ENCODE assay signal across 1 cellular context in genomic region chr6:150252714-150253444, GRCh38.
TF ChIP-seq lines count a peak whose summit lies in the region.

No MANE protein-coding gene starts in this region.

TF ChIP-seq in K562, 482 proteins besides CTCF, POLR2A, EP300 and RAD21 (continued from another document and continues in another):
- TF ChIP-seq, protein P1, sequence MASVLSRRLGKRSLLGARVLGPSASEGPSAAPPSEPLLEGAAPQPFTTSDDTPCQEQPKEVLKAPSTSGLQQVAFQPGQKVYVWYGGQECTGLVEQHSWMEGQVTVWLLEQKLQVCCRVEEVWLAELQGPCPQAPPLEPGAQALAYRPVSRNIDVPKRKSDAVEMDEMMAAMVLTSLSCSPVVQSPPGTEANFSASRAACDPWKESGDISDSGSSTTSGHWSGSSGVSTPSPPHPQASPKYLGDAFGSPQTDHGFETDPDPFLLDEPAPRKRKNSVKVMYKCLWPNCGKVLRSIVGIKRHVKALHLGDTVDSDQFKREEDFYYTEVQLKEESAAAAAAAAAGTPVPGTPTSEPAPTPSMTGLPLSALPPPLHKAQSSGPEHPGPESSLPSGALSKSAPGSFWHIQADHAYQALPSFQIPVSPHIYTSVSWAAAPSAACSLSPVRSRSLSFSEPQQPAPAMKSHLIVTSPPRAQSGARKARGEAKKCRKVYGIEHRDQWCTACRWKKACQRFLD (CRISPR knock-in tag; IDR thresholded peaks at IDR 0.05): peak; percentile 61; the same call in 1 of the 2 replicates
- TF ChIP-seq CBFA2T2 (conservative IDR thresholded peaks at IDR 0.05): 0 out of 2 replicates have a peak, but pooled peaks have one; percentile 24
- no peak for TF ChIP-seq NR2C2 (CRISPR knock-in tag; IDR thresholded peaks at IDR 0.05)
- peak; percentile 45; the same call in 1 of the 2 replicates for TF ChIP-seq NR2C2 (tag; IDR thresholded peaks at IDR 0.05)
- TF ChIP-seq ESRRB (CRISPR knock-in tag; IDR thresholded peaks at IDR 0.05; ENCODE audit: borderline replicate concordance): no peak
- peak; percentile 97 for TF ChIP-seq FOSL1 (tag; conservative IDR thresholded peaks at IDR 0.05)
- peak in 1 of 2 experiments; percentile 57; a peak in 1 of 4 replicates for TF ChIP-seq RCOR1 (IDR thresholded peaks at IDR 0.05; ENCODE audit: borderline replicate concordance in 1 of 2, low read depth in 2 of 2, low read length in 2 of 2)
- TF ChIP-seq MCM7 (IDR thresholded peaks at IDR 0.05): no peak
- TF ChIP-seq JUN (IDR thresholded peaks at IDR 0.05; ENCODE audit: borderline replicate concordance, low read depth, low read length): peak; percentile 90
- TF ChIP-seq JUN (CRISPR knock-in tag; IDR thresholded peaks at IDR 0.05; ENCODE audit: borderline replicate concordance): no peak
- TF ChIP-seq ZBTB40 (IDR thresholded peaks at IDR 0.05): 0 out of 2 replicates have a peak, but pooled peaks have one; percentile 8
- TF ChIP-seq ZBTB40 (CRISPR knock-in tag; IDR thresholded peaks at IDR 0.05): no peak
- TF ChIP-seq, protein P2, sequence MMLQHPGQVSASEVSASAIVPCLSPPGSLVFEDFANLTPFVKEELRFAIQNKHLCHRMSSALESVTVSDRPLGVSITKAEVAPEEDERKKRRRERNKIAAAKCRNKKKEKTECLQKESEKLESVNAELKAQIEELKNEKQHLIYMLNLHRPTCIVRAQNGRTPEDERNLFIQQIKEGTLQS (IDR thresholded peaks at IDR 0.05): peak; percentile 92
- TF ChIP-seq, protein P2 (CRISPR knock-in tag; conservative IDR thresholded peaks at IDR 0.05): no peak
- TF ChIP-seq GABPB2 (CRISPR knock-in tag; conservative IDR thresholded peaks at IDR 0.05): no peak
- TF ChIP-seq, protein P3, sequence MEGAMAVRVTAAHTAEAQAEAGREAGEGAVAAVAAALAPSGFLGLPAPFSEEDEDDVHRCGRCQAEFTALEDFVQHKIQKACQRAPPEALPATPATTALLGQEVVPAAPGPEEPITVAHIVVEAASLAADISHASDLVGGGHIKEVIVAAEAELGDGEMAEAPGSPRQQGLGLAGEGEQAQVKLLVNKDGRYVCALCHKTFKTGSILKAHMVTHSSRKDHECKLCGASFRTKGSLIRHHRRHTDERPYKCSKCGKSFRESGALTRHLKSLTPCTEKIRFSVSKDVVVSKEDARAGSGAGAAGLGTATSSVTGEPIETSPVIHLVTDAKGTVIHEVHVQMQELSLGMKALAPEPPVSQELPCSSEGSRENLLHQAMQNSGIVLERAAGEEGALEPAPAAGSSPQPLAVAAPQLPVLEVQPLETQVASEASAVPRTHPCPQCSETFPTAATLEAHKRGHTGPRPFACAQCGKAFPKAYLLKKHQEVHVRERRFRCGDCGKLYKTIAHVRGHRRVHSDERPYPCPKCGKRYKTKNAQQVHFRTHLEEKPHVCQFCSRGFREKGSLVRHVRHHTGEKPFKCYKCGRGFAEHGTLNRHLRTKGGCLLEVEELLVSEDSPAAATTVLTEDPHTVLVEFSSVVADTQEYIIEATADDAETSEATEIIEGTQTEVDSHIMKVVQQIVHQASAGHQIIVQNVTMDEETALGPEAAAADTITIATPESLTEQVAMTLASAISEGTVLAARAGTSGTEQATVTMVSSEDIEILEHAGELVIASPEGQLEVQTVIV (CRISPR knock-in tag; IDR thresholded peaks at IDR 0.05; ENCODE audit: borderline replicate concordance): no peak
- no peak for TF ChIP-seq THRB (CRISPR knock-in tag; conservative IDR thresholded peaks at IDR 0.05)
- peak; percentile 38; the same call in 1 of the 2 replicates for TF ChIP-seq STAT5A (IDR thresholded peaks at IDR 0.05; ENCODE audit: borderline replicate concordance, low read length)
- no peak for TF ChIP-seq CBX5 (IDR thresholded peaks at IDR 0.05; ENCODE audit: borderline replicate concordance, low read depth)
- peak; percentile 65; the same call in 1 of the 2 replicates for TF ChIP-seq TEAD4 (IDR thresholded peaks at IDR 0.05; ENCODE audit: low read length)
- no peak for TF ChIP-seq TEAD4 (CRISPR knock-in tag; IDR thresholded peaks at IDR 0.05; ENCODE audit: borderline replicate concordance)
- peak; percentile 96 for TF ChIP-seq JUND (IDR thresholded peaks at IDR 0.05; ENCODE audit: borderline replicate concordance, low read depth, low read length)
- TF ChIP-seq JUND (tag; IDR thresholded peaks at IDR 0.05; ENCODE audit: borderline replicate concordance, low read depth, low read length): peak; percentile 97; the same call in 2 of the 3 replicates
- TF ChIP-seq ZNF134 (CRISPR knock-in tag; conservative IDR thresholded peaks at IDR 0.05): no peak
- TF ChIP-seq MAX (CRISPR knock-in tag; IDR thresholded peaks at IDR 0.05): no peak
- TF ChIP-seq ARID4B (CRISPR knock-in tag; IDR thresholded peaks at IDR 0.05): no peak
- TF ChIP-seq, protein P4, sequence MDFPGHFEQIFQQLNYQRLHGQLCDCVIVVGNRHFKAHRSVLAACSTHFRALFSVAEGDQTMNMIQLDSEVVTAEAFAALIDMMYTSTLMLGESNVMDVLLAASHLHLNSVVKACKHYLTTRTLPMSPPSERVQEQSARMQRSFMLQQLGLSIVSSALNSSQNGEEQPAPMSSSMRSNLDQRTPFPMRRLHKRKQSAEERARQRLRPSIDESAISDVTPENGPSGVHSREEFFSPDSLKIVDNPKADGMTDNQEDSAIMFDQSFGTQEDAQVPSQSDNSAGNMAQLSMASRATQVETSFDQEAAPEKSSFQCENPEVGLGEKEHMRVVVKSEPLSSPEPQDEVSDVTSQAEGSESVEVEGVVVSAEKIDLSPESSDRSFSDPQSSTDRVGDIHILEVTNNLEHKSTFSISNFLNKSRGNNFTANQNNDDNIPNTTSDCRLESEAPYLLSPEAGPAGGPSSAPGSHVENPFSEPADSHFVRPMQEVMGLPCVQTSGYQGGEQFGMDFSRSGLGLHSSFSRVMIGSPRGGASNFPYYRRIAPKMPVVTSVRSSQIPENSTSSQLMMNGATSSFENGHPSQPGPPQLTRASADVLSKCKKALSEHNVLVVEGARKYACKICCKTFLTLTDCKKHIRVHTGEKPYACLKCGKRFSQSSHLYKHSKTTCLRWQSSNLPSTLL (IDR thresholded peaks at IDR 0.05): no peak
- peak in 1 of 2 experiments; percentile 44; a peak in 1 of 4 replicates for TF ChIP-seq SRF (CRISPR knock-in tag; IDR thresholded peaks at IDR 0.05)
- TF ChIP-seq ZNF175 (CRISPR knock-in tag; IDR thresholded peaks at IDR 0.05; ENCODE audit: low read depth): no peak
- TF ChIP-seq CREB5 (CRISPR knock-in tag; IDR thresholded peaks at IDR 0.05): no peak
- no peak for TF ChIP-seq SP1 (CRISPR knock-in tag; IDR thresholded peaks at IDR 0.05)
- TF ChIP-seq JUNB (CRISPR knock-in tag; conservative IDR thresholded peaks at IDR 0.05): peak; percentile 82
- TF ChIP-seq LEF1 (IDR thresholded peaks at IDR 0.05): peak; percentile 64; the same call in 1 of the 2 replicates
- no peak for TF ChIP-seq SMAD2 (IDR thresholded peaks at IDR 0.05; ENCODE audit: low read depth, low read length)
- no peak for TF ChIP-seq NUFIP1 (IDR thresholded peaks at IDR 0.05; ENCODE audit: partially characterized antibody)
